Comparison of ENCODE assay signal across 26 cellular contexts in the genomic region with DNA sequence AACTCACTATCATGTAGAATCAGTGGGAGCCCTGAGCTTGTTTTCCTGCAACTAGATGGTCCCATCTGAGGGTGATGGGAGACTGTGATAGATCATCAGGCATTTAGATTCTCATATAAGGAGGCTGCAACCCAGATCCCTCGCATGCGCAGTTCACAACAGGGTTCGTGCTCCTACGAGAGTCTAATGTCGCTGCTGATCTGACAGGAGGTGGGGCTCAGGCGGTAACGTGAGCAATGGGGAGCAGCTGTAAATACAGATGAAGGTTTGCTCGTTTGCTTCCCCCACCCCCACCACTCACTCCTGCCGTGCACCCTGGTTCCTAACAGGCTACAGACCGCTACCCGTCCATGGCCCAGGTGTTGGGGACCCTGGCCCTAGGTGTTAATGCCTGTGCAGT.
DNase-seq lines count a peak whose midpoint lies in the region; ATAC-seq and TF ChIP-seq lines count a peak whose summit lies in the region.
"Had no signal": no experiment of that assay in that cellular context is flagged by ENCODE, and none has a peak within 500 bp of the region (broad histone marks: within the 10 kb centered on the region; RNA-seq: fewer than 3 reads in every experiment).

No MANE protein-coding gene starts in this region.

- intact Hi-C loops in CD8-positive, alpha-beta T cell (cut with DNase I, micrococcal nuclease) = no loop called here
- intact Hi-C loops in body of pancreas (cut with DNase I) = no loop called here

- ATAC-seq in CD8-positive, alpha-beta T cell = no peak
- no peak for ATAC-seq in body of pancreas
- ATAC-seq in GM18505 (IDR thresholded peaks at IDR 0.05; ENCODE audit: unreplicated experiment) = no peak

- peak overlapping the region; percentile 58 for H3K27ac Mint-ChIP-seq in CD8-positive, alpha-beta T cell
- H3K27ac Mint-ChIP-seq: activated CD8-positive, alpha-beta T cell treated with anti-CD3 and anti-CD28 coated beads for 36 hours; endodermal cell; memory B cell had no signal

- H3K4me3 ChIP-seq in CD8-positive, alpha-beta T cell (ENCODE audit: low read depth, low read length) = no peak overlapping the region
- H3K4me3 ChIP-seq in body of pancreas = no peak overlapping the region
- no peak overlapping the region for H3K4me3 ChIP-seq in neutrophil (ENCODE audit: low read depth in 1 of 2, low read length in 1 of 2)
- no peak overlapping the region for H3K4me3 ChIP-seq in coronary artery
- H3K4me3 ChIP-seq: cardiac muscle cell, esophagus muscularis mucosa, stomach, tibial nerve had no signal

- TF ChIP-seq POLR2A in body of pancreas (IDR thresholded peaks at IDR 0.05) (no peak), GM18505 (IDR thresholded peaks at IDR 0.05; ENCODE audit: borderline replicate concordance, extremely low read depth, insufficient read depth, insufficient read length) (no peak)

- H3K27me3 ChIP-seq in CD8-positive, alpha-beta T cell (ENCODE audit: insufficient read depth, low read length) = no peaks in the 10 kb centered on the region
- H3K27me3 ChIP-seq in body of pancreas (no peaks in the 10 kb centered on the region), neutrophil (no peaks in the 10 kb centered on the region)
- H3K27me3 ChIP-seq: cardiac muscle cell, esophagus muscularis mucosa, foreskin keratinocyte, stomach, tibial nerve had no signal

- H3K4me3 Mint-ChIP-seq in CD8-positive, alpha-beta T cell = no peak overlapping the region
- H3K4me3 Mint-ChIP-seq: activated CD8-positive, alpha-beta T cell treated with anti-CD3 and anti-CD28 coated beads for 36 hours; endodermal cell; memory B cell had no signal

- peaks cover 55% of the 10 kb centered on the region for H3K36me3 ChIP-seq in CD8-positive, alpha-beta T cell (ENCODE audit: insufficient read depth, low read length)
- H3K36me3 ChIP-seq in body of pancreas (replicated peaks in 1 of 2; ENCODE audit: insufficient read depth in 1 of 2, low read depth in 2 of 2) (no peaks in the 10 kb centered on the region), neutrophil (peaks cover 11% of the 10 kb centered on the region)
- H3K36me3 ChIP-seq: cardiac muscle cell had no signal

- peaks cover 92% of the 10 kb centered on the region for H3K36me3 Mint-ChIP-seq in CD8-positive, alpha-beta T cell

- CTCF ChIA-PET in CD8-positive, alpha-beta T cell (lab: Charles Lee) = interaction anchor here (1.0 to 4.9 kb wide), 4 partner anchors 9 to 120 kb away, joined by 3 to 37 read pairs (median 8); no protein-coding TSS in a partner anchor

- peak overlapping the region; percentile 24 for H3K27ac ChIP-seq in CD8-positive, alpha-beta T cell (ENCODE audit: low read depth, low read length)
- H3K27ac ChIP-seq in body of pancreas = peak overlapping the region; percentile 66 to 82 (median 78)
- H3K27ac ChIP-seq in neutrophil = peak overlapping the region; percentile 86
- no peak overlapping the region for H3K27ac ChIP-seq in coronary artery
- H3K27ac ChIP-seq: cardiac muscle cell, esophagus muscularis mucosa, foreskin keratinocyte had no signal

- 88 to 92% methylated on average over 11 of the region's 11 CpGs for WGBS in body of pancreas, 2 donors

- POLR2A ChIA-PET in CD8-positive, alpha-beta T cell (lab: Charles Lee) = no interaction called here

- no peaks in the 10 kb centered on the region for H3K9me3 ChIP-seq in CD8-positive, alpha-beta T cell (ENCODE audit: low read length)
- H3K9me3 ChIP-seq in body of pancreas = no peaks in the 10 kb centered on the region
- no peaks in the 10 kb centered on the region for H3K9me3 ChIP-seq in neutrophil
- H3K9me3 ChIP-seq: esophagus muscularis mucosa, stomach, tibial nerve had no signal

- H3K27me3 Mint-ChIP-seq in CD8-positive, alpha-beta T cell (ENCODE audit: low read depth) = no peaks in the 10 kb centered on the region
- H3K27me3 Mint-ChIP-seq: activated CD8-positive, alpha-beta T cell treated with anti-CD3 and anti-CD28 coated beads for 36 hours; memory B cell had no signal

- no peaks in the 10 kb centered on the region for H3K9me3 Mint-ChIP-seq in CD8-positive, alpha-beta T cell
- H3K9me3 Mint-ChIP-seq: activated CD8-positive, alpha-beta T cell treated with anti-CD3 and anti-CD28 coated beads for 36 hours; endodermal cell; memory B cell had no signal

- H3K4me1 ChIP-seq in CD8-positive, alpha-beta T cell (ENCODE audit: insufficient read depth, low read length) = peaks cover 6% of the 10 kb centered on the region
- H3K4me1 ChIP-seq in body of pancreas = peaks cover 69% of the 10 kb centered on the region
- peaks cover 25 to 28% of the 10 kb centered on the region in 2 experiments for H3K4me1 ChIP-seq in neutrophil (ENCODE audit: control insufficient read depth in 1 of 2, insufficient read depth in 1 of 2, low read depth in 1 of 2, low read length in 1 of 2)
- H3K4me1 ChIP-seq: foreskin keratinocyte had no signal

- TF ChIP-seq CTCF in CD8-positive, alpha-beta T cell (IDR thresholded peaks at IDR 0.05) = no peak
- TF ChIP-seq CTCF in body of pancreas (IDR thresholded peaks at IDR 0.05) (no peak), neutrophil (IDR thresholded peaks at IDR 0.05) (no peak), coronary artery (IDR thresholded peaks at IDR 0.05) (no peak)

- DNase-seq in DMS53 (lab: John Stamatoyannopoulos, UW) (peak; percentile 59), DMS53 treated with DMSO at 0.1 percent for 48 hours (lab: John Stamatoyannopoulos, UW; ENCODE audit: unreplicated experiment) (no peak), body of pancreas (peak in 1 of 4 donors; percentile 36), NK-92 (lab: John Stamatoyannopoulos, UW; ENCODE audit: unreplicated experiment) (no peak), coronary artery (ENCODE audit: low spot score) (no peak)
- DNase-seq in CD8-positive, alpha-beta T cell = no peak
- DNase-seq: activated naive CD4-positive, alpha-beta T cell; activated T-cell treated with anti-CD3 and anti-CD28 coated beads for 4 hours; anterior cingulate cortex; DMS153; endodermal cell; foreskin keratinocyte; H7; hippocampal formation; left cardiac atrium; NCI-H1105; NCI-H2029; NCI-H526 treated with DMSO at 0.1 percent for 48 hours; stomach had no signal

- peaks cover 11% of the 10 kb centered on the region for H3K4me1 Mint-ChIP-seq in CD8-positive, alpha-beta T cell (ENCODE audit: low read depth)
- H3K4me1 Mint-ChIP-seq: endodermal cell had no signal

Comparison
In these comparisons a context has a peak if more than half of its experiments do, and no peak if none do; other contexts are left out.
1. H3K27ac ChIP-seq: peak in CD8-positive, alpha-beta T cell (single experiment), body of pancreas (4 of 4) and neutrophil (single experiment); none in coronary artery (0 of 2).